Comparison of ENCODE assay signal across 9 cellular contexts in genomic region chr1:41739061-41739955, GRCh38.
DNase-seq lines count a peak whose midpoint lies in the region; ATAC-seq and TF ChIP-seq lines count a peak whose summit lies in the region.
"Had no signal": no experiment of that assay in that cellular context is flagged by ENCODE, and none has a peak within 500 bp of the region (broad histone marks: within the 10 kb centered on the region; RNA-seq: fewer than 3 reads in every experiment).

No MANE protein-coding gene starts in this region.

- no peak for TF ChIP-seq EP300 in stomach (IDR thresholded peaks at IDR 0.05)

- H3K9me3 ChIP-seq in KOPT-K1 (ENCODE audit: insufficient read depth, low read length, poor library complexity, severe bottlenecking) = no peaks in the 10 kb centered on the region
- no peaks in the 10 kb centered on the region for H3K9me3 ChIP-seq in stomach

- H3K4me3 Mint-ChIP-seq in activated CD4-positive, alpha-beta memory T cell treated with anti-CD3 and anti-CD28 coated beads for 36 hours = peak overlapping the region; percentile 66
- peak overlapping the region in 1 of 3 experiments; percentile 50 for H3K4me3 Mint-ChIP-seq in nephron

- intact Hi-C loops in activated CD4-positive, alpha-beta memory T cell treated with anti-CD3 and anti-CD28 coated beads for 36 hours (cut with micrococcal nuclease) = loop anchor here (1.0 to 2.0 kb wide), 6 partner anchors 11 to 100 kb away; no protein-coding TSS in a partner anchor
- intact Hi-C loops in stomach (cut with DNase I; ENCODE audit: low total_unique reads) = no loop called here

- in situ Hi-C loops in ACHN (cut with HindIII; ENCODE audit: low pct_ligation_motif_present, low pct_unique_long_range_greater_than_20kb, low sequenced_read_pairs) = no loop called here

- CTCF ChIA-PET in activated CD4-positive, alpha-beta memory T cell treated with anti-CD3 and anti-CD28 coated beads for 36 hours (lab: Charles Lee) = interaction anchor here (0.7 to 2.1 kb wide), 9 partner anchors 12 to 434 kb away, joined by 3 to 7 read pairs (median 3); no protein-coding TSS in a partner anchor

- no peak overlapping the region for H3K4me3 ChIP-seq in stomach

- WGBS in stomach, 5 donors = 45 to 77% (median 61%) methylated on average over 13 to 21 of the region's 21 CpGs

- peaks cover 84% of the 10 kb centered on the region for H3K4me1 Mint-ChIP-seq in activated CD4-positive, alpha-beta memory T cell treated with anti-CD3 and anti-CD28 coated beads for 36 hours (ENCODE audit: low read depth)
- H3K4me1 Mint-ChIP-seq in nephron = peaks cover 52% of the 10 kb centered on the region

- ATAC-seq in GM19397 (IDR thresholded peaks at IDR 0.05; ENCODE audit: unreplicated experiment) = peak; percentile 66

- POLR2A ChIA-PET in activated CD4-positive, alpha-beta memory T cell treated with anti-CD3 and anti-CD28 coated beads for 36 hours (lab: Charles Lee) = interaction anchor here (0.7 to 2.4 kb wide), 9 partner anchors 11 to 81 kb away, joined by 3 to 16 read pairs (median 5); no protein-coding TSS in a partner anchor

- TF ChIP-seq CTCF in nephron (IDR thresholded peaks at IDR 0.05; ENCODE audit: unreplicated experiment in 3 of 3) (no peak), stomach (IDR thresholded peaks at IDR 0.05) (no peak)

- H3K4me1 ChIP-seq in stomach = peaks cover 0 to 36% (median 2%) of the 10 kb centered on the region in 4 donors

- no peaks in the 10 kb centered on the region for H3K27me3 Mint-ChIP-seq in activated CD4-positive, alpha-beta memory T cell treated with anti-CD3 and anti-CD28 coated beads for 36 hours
- peaks cover 8% of the 10 kb centered on the region for H3K27me3 Mint-ChIP-seq in nephron (ENCODE audit: low read depth)

- TF ChIP-seq POLR2A in stomach (IDR thresholded peaks at IDR 0.05) = no peak

- peak; percentile 33 for DNase-seq in ACHN
- DNase-seq in activated CD4-positive, alpha-beta memory T cell treated with anti-CD3 and anti-CD28 coated beads for 36 hours = peak; percentile 95
- DNase-seq in effector CD4-positive, alpha-beta T cell = peak; percentile 53
- peak; percentile 63 for DNase-seq in stomach
- DNase-seq in SW480 (ENCODE audit: low spot score) = no peak

- no peaks in the 10 kb centered on the region for H3K9me3 Mint-ChIP-seq in activated CD4-positive, alpha-beta memory T cell treated with anti-CD3 and anti-CD28 coated beads for 36 hours
- H3K9me3 Mint-ChIP-seq in nephron = no peaks in the 10 kb centered on the region

- H3K27ac ChIP-seq in KOPT-K1 (ENCODE audit: low read depth, low read length, poor library complexity, severe bottlenecking) = peak overlapping the region; percentile 37
- peak overlapping the region in 3 of 5 donors; percentile 56 to 60 (median 59) for H3K27ac ChIP-seq in stomach
- H3K27ac ChIP-seq: C4-2B had no signal

- 0 out of 2 replicates have a peak, but pooled peaks cover 3% of the 10 kb centered on the region for H3K36me3 ChIP-seq in KOPT-K1 (ENCODE audit: insufficient read depth, low read length)
- no peaks in the 10 kb centered on the region for H3K36me3 ChIP-seq in stomach

- no peaks in the 10 kb centered on the region for H3K27me3 ChIP-seq in stomach

- peak overlapping the region; percentile 92 for H3K27ac Mint-ChIP-seq in activated CD4-positive, alpha-beta memory T cell treated with anti-CD3 and anti-CD28 coated beads for 36 hours
- H3K27ac Mint-ChIP-seq in nephron = peak overlapping the region; percentile 50 to 78 (median 73)

- no peaks in the 10 kb centered on the region for H3K36me3 Mint-ChIP-seq in activated CD4-positive, alpha-beta memory T cell treated with anti-CD3 and anti-CD28 coated beads for 36 hours
- H3K36me3 Mint-ChIP-seq in nephron (ENCODE audit: low read depth) = no peaks in the 10 kb centered on the region
